ENCODE assay signal across 12 cellular contexts in genomic region chr12:89884917-89885316, GRCh38.
"Had no signal": no experiment of that assay in that cellular context is flagged by ENCODE, and none has a peak within 500 bp of the region (broad histone marks: within the 10 kb centered on the region; RNA-seq: fewer than 3 reads in every experiment).

No MANE protein-coding gene starts in this region.

- H3K27me3 Mint-ChIP-seq: activated CD8-positive, alpha-beta T cell treated with anti-CD3 and anti-CD28 coated beads for 36 hours had no signal

- H3K4me3 ChIP-seq: gastrocnemius medialis, left lung, thyroid gland, uterus had no signal

- H3K4me3 Mint-ChIP-seq: activated CD8-positive, alpha-beta T cell treated with anti-CD3 and anti-CD28 coated beads for 36 hours; activated T-cell treated with anti-CD3 and anti-CD28 coated beads, Interleukin-2, amount 50 U/mL, for 72 hours had no signal

- H3K36me3 ChIP-seq: gastrocnemius medialis, left lung, thyroid gland, uterus had no signal

- H3K27ac ChIP-seq: gastrocnemius medialis, left lung, parathyroid adenoma, thyroid gland, uterus had no signal

- H3K9ac ChIP-seq: parathyroid adenoma had no signal

- ATAC-seq: activated CD8-positive, alpha-beta T cell treated with anti-CD3 and anti-CD28 coated beads for 36 hours; activated T-cell treated with anti-CD3 and anti-CD28 coated beads, Interleukin-2, amount 50 U/mL, for 72 hours; gastrocnemius medialis; left lung had no signal

- DNase-seq: activated CD8-positive, alpha-beta memory T cell treated with anti-CD3 and anti-CD28 coated beads, Interleukin-2, amount 50 U/mL, for 4 hours; activated CD8-positive, alpha-beta T cell treated with anti-CD3 and anti-CD28 coated beads for 36 hours; activated gamma-delta T cell treated with Interleukin-2 at 50 U/mL for 16 hours; activated T-cell treated with anti-CD3 and anti-CD28 coated beads, Interleukin-2, amount 50 U/mL, for 72 hours; aorta; effector CD4-positive, alpha-beta T cell; gastrocnemius medialis; left lung; T1000; thyroid gland; uterus had no signal

- H3K27ac Mint-ChIP-seq: activated CD8-positive, alpha-beta T cell treated with anti-CD3 and anti-CD28 coated beads for 36 hours; activated T-cell treated with anti-CD3 and anti-CD28 coated beads, Interleukin-2, amount 50 U/mL, for 72 hours had no signal

- H3K4me1 ChIP-seq: gastrocnemius medialis, left lung, parathyroid adenoma, thyroid gland, uterus had no signal

- H3K27me3 ChIP-seq: gastrocnemius medialis, left lung, thyroid gland, uterus had no signal

- H3K9me3 ChIP-seq: gastrocnemius medialis, left lung, thyroid gland, uterus had no signal
